Comparison of ENCODE assay signal across 14 cellular contexts in the genomic region with DNA sequence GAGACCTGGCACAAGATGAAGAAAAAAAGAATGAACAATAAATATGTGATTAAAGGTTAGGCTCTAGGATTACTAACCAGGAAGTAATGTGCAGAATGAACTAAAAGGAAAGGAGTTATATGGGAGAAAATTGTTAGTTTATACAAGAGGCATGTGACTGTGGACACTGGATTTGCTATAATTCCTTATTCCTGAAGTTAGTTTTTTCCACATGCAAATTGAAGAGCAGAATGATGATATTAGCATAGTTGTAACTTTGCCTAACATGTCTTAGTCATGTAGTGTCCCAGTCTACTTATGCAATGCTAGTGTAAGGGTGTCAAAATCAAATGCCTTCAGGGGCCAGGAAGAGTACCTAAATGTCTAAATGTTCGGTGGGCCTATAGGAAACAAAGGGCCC. TPM values are rescaled to one million over a fixed set of nuclear protein-coding genes. Genes with fewer than 3 reads are reported as not detected.
DNase-seq lines count a peak whose midpoint lies in the region; ATAC-seq and TF ChIP-seq lines count a peak whose summit lies in the region.
"Had no signal": no experiment of that assay in that cellular context is flagged by ENCODE, and none has a peak within 500 bp of the region (broad histone marks: within the 10 kb centered on the region; RNA-seq: fewer than 3 reads in every experiment).

No MANE protein-coding gene starts in this region.

- H3K4me1 Mint-ChIP-seq in activated CD8-positive, alpha-beta memory T cell treated with anti-CD3 and anti-CD28 coated beads, Interleukin-2, amount 10 ng/mL, durations not matched to agents 7 days and 5 days = peaks cover 39% of the 10 kb centered on the region
- H3K4me1 Mint-ChIP-seq in stimulated activated naive CD8-positive, alpha-beta T cell treated with anti-CD3 and anti-CD28 coated beads, Interleukin-15, amount 100 ng/mL, for 72 hours = peaks cover 62% of the 10 kb centered on the region

- no peak for ATAC-seq in activated CD8-positive, alpha-beta memory T cell treated with anti-CD3 and anti-CD28 coated beads, Interleukin-2, amount 10 ng/mL, durations not matched to agents 7 days and 5 days
- peak; percentile 44 for ATAC-seq in stimulated activated naive CD8-positive, alpha-beta T cell treated with anti-CD3 and anti-CD28 coated beads, Interleukin-15, amount 100 ng/mL, for 72 hours
- ATAC-seq in GM19452 (IDR thresholded peaks at IDR 0.05; ENCODE audit: unreplicated experiment) (no peak), HG02938 (IDR thresholded peaks at IDR 0.05; ENCODE audit: unreplicated experiment) (no peak)
- ATAC-seq: heart right ventricle, lower lobe of right lung, upper lobe of right lung had no signal

- CTCF ChIA-PET in activated CD8-positive, alpha-beta memory T cell treated with anti-CD3 and anti-CD28 coated beads, Interleukin-2, amount 10 ng/mL, durations not matched to agents 7 days and 5 days (lab: Charles Lee) = no interaction called here
- CTCF ChIA-PET in PC-9 (lab: Charles Lee) = no interaction called here

- no peak for TF ChIP-seq CTCF in PC-9 (conservative IDR thresholded peaks at IDR 0.05)
- TF ChIP-seq CTCF in fibroblast of lung (conservative IDR thresholded peaks at IDR 0.05 in 1 of 2, IDR thresholded peaks at IDR 0.05 in 1 of 2; ENCODE audit: low read depth in 1 of 2, low read length in 2 of 2) = no peak

- no peak overlapping the region for H3K9ac ChIP-seq in fibroblast of lung (ENCODE audit: insufficient read depth, low read length)

- H3K27me3 Mint-ChIP-seq in activated CD8-positive, alpha-beta memory T cell treated with anti-CD3 and anti-CD28 coated beads, Interleukin-2, amount 10 ng/mL, durations not matched to agents 7 days and 5 days = no peaks in the 10 kb centered on the region
- no peaks in the 10 kb centered on the region for H3K27me3 Mint-ChIP-seq in stimulated activated naive CD8-positive, alpha-beta T cell treated with anti-CD3 and anti-CD28 coated beads, Interleukin-15, amount 100 ng/mL, for 72 hours

- intact Hi-C loops in PC-9 (cut with micrococcal nuclease; ENCODE audit: unreplicated experiment) = no loop called here

- no peaks in the 10 kb centered on the region for H4K20me1 ChIP-seq in PC-9 (ENCODE audit: insufficient read depth)
- no peaks in the 10 kb centered on the region for H4K20me1 ChIP-seq in fibroblast of lung (ENCODE audit: control insufficient read depth, extremely low read depth, insufficient read depth, low read length)

- H3K36me3 Mint-ChIP-seq in activated CD8-positive, alpha-beta memory T cell treated with anti-CD3 and anti-CD28 coated beads, Interleukin-2, amount 10 ng/mL, durations not matched to agents 7 days and 5 days = peaks cover 41% of the 10 kb centered on the region

- no peaks in the 10 kb centered on the region for H3K9me3 ChIP-seq in PC-9 (ENCODE audit: insufficient read depth, low read depth)
- no peaks in the 10 kb centered on the region for H3K9me3 ChIP-seq in fibroblast of lung (ENCODE audit: control insufficient read depth, insufficient read depth, low read depth, low read length)
- H3K9me3 ChIP-seq: heart right ventricle, lower lobe of right lung, spleen, upper lobe of right lung had no signal

- no peak overlapping the region; the same call in 1 of the 2 replicates for H2AFZ ChIP-seq in PC-9
- no peak overlapping the region for H2AFZ ChIP-seq in fibroblast of lung (ENCODE audit: low read length)

- H3K4me1 ChIP-seq in PC-9 (replicated peaks; ENCODE audit: insufficient read depth) (peaks cover 30% of the 10 kb centered on the region), fibroblast of lung (ENCODE audit: control insufficient read depth, extremely low read depth, insufficient read depth, low read length) (no peaks in the 10 kb centered on the region)
- H3K4me1 ChIP-seq: upper lobe of right lung had no signal

- POLR2A ChIA-PET in PC-9 (lab: Charles Lee; ENCODE audit: unreplicated experiment) = no interaction called here

- H3F3A ChIP-seq in PC-9 (ENCODE audit: insufficient read depth, low read depth) = peaks cover 21% of the 10 kb centered on the region

- H3K27ac ChIP-seq in PC-9 (peak overlapping the region; percentile 76), fibroblast of lung (ENCODE audit: insufficient read depth, low read length) (no peak overlapping the region)
- H3K27ac ChIP-seq: heart right ventricle, lower lobe of right lung, spleen, upper lobe of right lung had no signal

- H3K4me2 ChIP-seq in PC-9 (peak overlapping the region; percentile 45), fibroblast of lung (ENCODE audit: extremely low read depth, insufficient read depth, low read length) (no peak overlapping the region)

- no peaks in the 10 kb centered on the region for H3K9me2 ChIP-seq in PC-9 (ENCODE audit: insufficient read depth)

- no TSS peak for BruUV-seq in PC-9 (replicated peaks; lab: Mats Ljungman, UMichigan)

- H3K27ac Mint-ChIP-seq in activated CD8-positive, alpha-beta memory T cell treated with anti-CD3 and anti-CD28 coated beads, Interleukin-2, amount 10 ng/mL, durations not matched to agents 7 days and 5 days = peak overlapping the region; percentile 7
- H3K27ac Mint-ChIP-seq in stimulated activated naive CD8-positive, alpha-beta T cell treated with anti-CD3 and anti-CD28 coated beads, Interleukin-15, amount 100 ng/mL, for 72 hours = peak overlapping the region in 1 of 2 donors; percentile 92

- no peak for DNase-seq in activated CD8-positive, alpha-beta memory T cell treated with anti-CD3 and anti-CD28 coated beads, Interleukin-2, amount 10 ng/mL, durations not matched to agents 7 days and 5 days
- no peak for DNase-seq in activated CD8-positive, alpha-beta memory T cell treated with anti-CD3 and anti-CD28 coated beads for 24 hours
- DNase-seq in PC-9 = peak in 1 of 2 experiments; percentile 73
- DNase-seq in fibroblast of lung (ENCODE audit: low read depth in 2 of 2) = peak; percentile 51 to 69
- DNase-seq in stimulated activated naive CD8-positive, alpha-beta T cell treated with anti-CD3 and anti-CD28 coated beads, Interleukin-15, amount 100 ng/mL, for 72 hours = no peak
- DNase-seq in glomerular visceral epithelial cell (ENCODE audit: extremely low spot score) = no peak
- DNase-seq: ACHN, heart right ventricle, lower lobe of right lung, NCI-H1694 treated with DMSO at 0.1 percent for 48 hours, spleen, upper lobe of right lung had no signal

- no peak overlapping the region for H3K4me3 Mint-ChIP-seq in activated CD8-positive, alpha-beta memory T cell treated with anti-CD3 and anti-CD28 coated beads, Interleukin-2, amount 10 ng/mL, durations not matched to agents 7 days and 5 days
- peak overlapping the region; percentile 30 to 48 for H3K4me3 Mint-ChIP-seq in stimulated activated naive CD8-positive, alpha-beta T cell treated with anti-CD3 and anti-CD28 coated beads, Interleukin-15, amount 100 ng/mL, for 72 hours

- H3K4me3 ChIP-seq in PC-9 = 0 out of 2 replicates have a peak overlapping the region, but pooled peaks have one; percentile 9
- no peak overlapping the region for H3K4me3 ChIP-seq in fibroblast of lung (replicated peaks in 1 of 4; ENCODE audit: control extremely low read depth in 1 of 4, insufficient read depth in 1 of 4, low read depth in 3 of 4, low read length in 4 of 4)
- H3K4me3 ChIP-seq: heart right ventricle, lower lobe of right lung, spleen, upper lobe of right lung had no signal

- H3K36me3 ChIP-seq in PC-9 (ENCODE audit: low read depth) (peaks cover 4% of the 10 kb centered on the region; the same call in 1 of the 2 replicates), fibroblast of lung (ENCODE audit: control insufficient read depth, insufficient read depth, low read length) (no peaks in the 10 kb centered on the region)
- H3K36me3 ChIP-seq: heart right ventricle, lower lobe of right lung, spleen, upper lobe of right lung had no signal

- no peaks in the 10 kb centered on the region for H3K9me3 Mint-ChIP-seq in activated CD8-positive, alpha-beta memory T cell treated with anti-CD3 and anti-CD28 coated beads, Interleukin-2, amount 10 ng/mL, durations not matched to agents 7 days and 5 days (ENCODE audit: low read depth)
- H3K9me3 Mint-ChIP-seq in stimulated activated naive CD8-positive, alpha-beta T cell treated with anti-CD3 and anti-CD28 coated beads, Interleukin-15, amount 100 ng/mL, for 72 hours = peaks cover 0 to 10% of the 10 kb centered on the region in 2 donors

- H3K27me3 ChIP-seq in PC-9 (ENCODE audit: insufficient read depth, low read depth) = no peaks in the 10 kb centered on the region
- H3K27me3 ChIP-seq in fibroblast of lung (ENCODE audit: control insufficient read depth, insufficient read depth, low read length) = no peaks in the 10 kb centered on the region
- H3K27me3 ChIP-seq: heart right ventricle, spleen, upper lobe of right lung had no signal

- H3K79me2 ChIP-seq in PC-9 (ENCODE audit: low read depth) (peaks cover 17% of the 10 kb centered on the region; the same call in 1 of the 2 replicates), fibroblast of lung (ENCODE audit: control insufficient read depth, insufficient read depth, low read length) (no peaks in the 10 kb centered on the region)

RNA-seq across cellular contexts. Expression of gene CEP85L, which starts 27.9 kb away (rescaled TPM):
- 10 to 100 TPM; 32.9 to 39.6 TPM for total RNA-seq in activated CD8-positive, alpha-beta memory T cell treated with anti-CD3 and anti-CD28 coated beads, Interleukin-2, amount 10 ng/mL, durations not matched to agents 7 days and 5 days
- total RNA-seq in PC-9 (2021) = 3.0 TPM in 2 replicates
- 18.5 and 22.0 TPM in 2 replicates for total RNA-seq in fibroblast of lung
- 6.4 and 7.3 TPM in 2 replicates for polyA plus RNA-seq in fibroblast of lung
- polyA plus RNA-seq in fibroblast of lung (2012) = 3.2 and 4.7 TPM in 2 replicates
- polyA minus RNA-seq in fibroblast of lung (ENCODE audit: low replicate concordance) = 8.4 and 23.9 TPM in 2 replicates

Comparison
In these comparisons a context has a peak if more than half of its experiments do, and no peak if none do; other contexts are left out.
1. DNase-seq: peak in fibroblast of lung (2 of 2); none in activated CD8-positive, alpha-beta memory T cell treated with anti-CD3 and anti-CD28 coated beads, Interleukin-2, amount 10 ng/mL, durations not matched to agents 7 days and 5 days (single experiment), activated CD8-positive, alpha-beta memory T cell treated with anti-CD3 and anti-CD28 coated beads for 24 hours (single experiment), stimulated activated naive CD8-positive, alpha-beta T cell treated with anti-CD3 and anti-CD28 coated beads, Interleukin-15, amount 100 ng/mL, for 72 hours (0 of 2) and glomerular visceral epithelial cell (single experiment).